Comparison of ENCODE assay signal across 23 cellular contexts in genomic region chr7:30493231-30493630, GRCh38.
"Had no signal": no experiment of that assay in that cellular context is flagged by ENCODE, and none has a peak within 500 bp of the region (broad histone marks: within the 10 kb centered on the region; RNA-seq: fewer than 3 reads in every experiment).

No MANE protein-coding gene starts in this region.

- H3K4me1 Mint-ChIP-seq: naive B cell; nephron; stimulated activated naive CD8-positive, alpha-beta T cell treated with anti-CD3 and anti-CD28 coated beads, Interleukin-15, amount 100 ng/mL, for 72 hours had no signal

- H3K9me3 ChIP-seq: gastrocnemius medialis, testis had no signal

- H3K27ac ChIP-seq: epithelial cell of prostate, esophagus muscularis mucosa, gastrocnemius medialis, heart right ventricle, left ventricle myocardium inferior, psoas muscle, testis, tibial nerve, upper lobe of right lung had no signal

- H3K4me1 ChIP-seq: esophagus muscularis mucosa, gastrocnemius medialis, heart right ventricle, left ventricle myocardium inferior, psoas muscle, testis, tibial nerve, upper lobe of right lung had no signal

- H3K27me3 ChIP-seq: esophagus muscularis mucosa, gastrocnemius medialis, heart right ventricle, testis, tibial nerve, upper lobe of right lung had no signal

- H3K4me3 ChIP-seq: esophagus muscularis mucosa, gastrocnemius medialis, heart right ventricle, left ventricle myocardium inferior, lung, psoas muscle, tibial nerve, upper lobe of right lung had no signal

- ATAC-seq: effector memory CD8-positive, alpha-beta T cell; gastrocnemius medialis; heart right ventricle; psoas muscle; sciatic nerve; stimulated activated naive B cell treated with anti-CD40 and anti-IgM and Interleukin-4, amounts not matched to agents 10 μg/mL and 1 μg/mL and 100 μg/mL, for 72 hours; stimulated activated naive CD8-positive, alpha-beta T cell treated with anti-CD3 and anti-CD28 coated beads, Interleukin-15, amount 100 ng/mL, for 72 hours; upper lobe of right lung had no signal

- H3K27ac Mint-ChIP-seq: dendritic cell treated with granulocyte-macrophage colony-stimulating factor and Interleukin-4, amounts not matched to agents 40 ng/mL and 50 ng/mL, for 4 days; effector memory CD8-positive, alpha-beta T cell; nephron; stimulated activated naive B cell treated with anti-CD40 and anti-IgM and Interleukin-4, amounts not matched to agents 10 μg/mL and 1 μg/mL and 100 μg/mL, for 72 hours; stimulated activated naive CD8-positive, alpha-beta T cell treated with anti-CD3 and anti-CD28 coated beads, Interleukin-15, amount 100 ng/mL, for 72 hours had no signal

- H3K27me3 Mint-ChIP-seq: dendritic cell treated with granulocyte-macrophage colony-stimulating factor and Interleukin-4, amounts not matched to agents 40 ng/mL and 50 ng/mL, for 4 days; stimulated activated naive B cell treated with anti-CD40 and anti-IgM and Interleukin-4, amounts not matched to agents 10 μg/mL and 1 μg/mL and 100 μg/mL, for 72 hours; stimulated activated naive CD8-positive, alpha-beta T cell treated with anti-CD3 and anti-CD28 coated beads, Interleukin-15, amount 100 ng/mL, for 72 hours had no signal

- H3K36me3 ChIP-seq: gastrocnemius medialis had no signal

- DNase-seq: effector memory CD8-positive, alpha-beta T cell; gastrocnemius medialis; heart right ventricle; islet precursor cell; left ventricle myocardium inferior; mesenchymal stem cell; midbrain; naive B cell; psoas muscle; retina; stimulated activated CD4-positive, alpha-beta T cell treated with anti-CD3 and anti-CD28 coated beads, Interleukin-2, amount 100 ng/mL, for 24 hours; stimulated activated CD4-positive, alpha-beta T cell treated with anti-CD3 and anti-CD28 coated beads, Interleukin-4, amount 100 ng/mL, for 4 hours; stimulated activated naive B cell treated with anti-CD40 and anti-IgM and Interleukin-4, amounts not matched to agents 10 μg/mL and 1 μg/mL and 100 μg/mL, for 72 hours; stimulated activated naive CD8-positive, alpha-beta T cell treated with anti-CD3 and anti-CD28 coated beads, Interleukin-15, amount 100 ng/mL, for 72 hours; testis; upper lobe of right lung had no signal

- H3K4me3 Mint-ChIP-seq: dendritic cell treated with granulocyte-macrophage colony-stimulating factor and Interleukin-4, amounts not matched to agents 40 ng/mL and 50 ng/mL, for 4 days; effector memory CD8-positive, alpha-beta T cell; naive B cell; nephron; stimulated activated naive B cell treated with anti-CD40 and anti-IgM and Interleukin-4, amounts not matched to agents 10 μg/mL and 1 μg/mL and 100 μg/mL, for 72 hours; stimulated activated naive CD8-positive, alpha-beta T cell treated with anti-CD3 and anti-CD28 coated beads, Interleukin-15, amount 100 ng/mL, for 72 hours had no signal
